ENCODE assay signal across 8 cellular contexts in genomic region chr1:120175688-120176087, GRCh38. TPM values are rescaled to one million over a fixed set of nuclear protein-coding genes. Genes with fewer than 3 reads are reported as not detected.
DNase-seq lines count a peak whose midpoint lies in the region; ATAC-seq and TF ChIP-seq lines count a peak whose summit lies in the region.
"Not testable (repeated sequence)": the region's sequence is repeated elsewhere in the genome, so short reads cannot be mapped to it uniquely, and the experiment has no call there.

No MANE protein-coding gene starts in this region.

- H3K27ac ChIP-seq in GM23338 (ENCODE audit: low read depth) (peak overlapping the region; percentile 95), colonic mucosa (peak overlapping the region; percentile 91), right cardiac atrium (ENCODE audit: low read length) (peak overlapping the region; percentile 91), muscle layer of duodenum (ENCODE audit: low read length) (peak overlapping the region; percentile 98)

- POLR2A ChIA-PET in activated CD8-positive, alpha-beta T cell treated with anti-CD3 and anti-CD28 coated beads, Interleukin-2, amount 10 ng/mL, durations not matched to agents 7 days and 5 days (lab: Charles Lee) = not testable (repeated sequence)

- H3K4me1 ChIP-seq in BE2C; colonic mucosa; right cardiac atrium (ENCODE audit: control insufficient read depth, insufficient read depth, low read length); muscle layer of duodenum (ENCODE audit: control insufficient read depth in 1 of 2, insufficient read depth in 2 of 2, low read length in 2 of 2): not testable (repeated sequence)
- peaks cover 12% of the 10 kb centered on the region for H3K4me1 ChIP-seq in GM23338 (ENCODE audit: insufficient read depth)

- H3K27ac Mint-ChIP-seq in GM23338 = peak overlapping the region; percentile 99
- peak overlapping the region; percentile 92 for H3K27ac Mint-ChIP-seq in activated CD8-positive, alpha-beta T cell treated with anti-CD3 and anti-CD28 coated beads, Interleukin-2, amount 10 ng/mL, durations not matched to agents 7 days and 5 days
- H3K27ac Mint-ChIP-seq in stimulated activated naive B cell treated with anti-CD40 and anti-IgM and Interleukin-4, amounts not matched to agents 10 μg/mL and 1 μg/mL and 100 μg/mL, for 72 hours = peak overlapping the region; percentile 99

- H3K4me1 Mint-ChIP-seq in GM23338 = peaks cover 14% of the 10 kb centered on the region
- not testable (repeated sequence) for H3K4me1 Mint-ChIP-seq in activated CD8-positive, alpha-beta T cell treated with anti-CD3 and anti-CD28 coated beads, Interleukin-2, amount 10 ng/mL, durations not matched to agents 7 days and 5 days (ENCODE audit: low read depth); stimulated activated naive B cell treated with anti-CD40 and anti-IgM and Interleukin-4, amounts not matched to agents 10 μg/mL and 1 μg/mL and 100 μg/mL, for 72 hours

- CTCF ChIA-PET in activated CD8-positive, alpha-beta T cell treated with anti-CD3 and anti-CD28 coated beads, Interleukin-2, amount 10 ng/mL, durations not matched to agents 7 days and 5 days (lab: Charles Lee) = interaction anchor here (1.0 to 1.8 kb wide), 2 partner anchors 227 to 290 kb away, joined by 3 to 8 read pairs; no protein-coding TSS in a partner anchor

- H3K79me2 ChIP-seq in GM23338 (replicated peaks; ENCODE audit: insufficient read depth) = not testable (repeated sequence)

- H2AFZ ChIP-seq in GM23338 = peak overlapping the region; percentile 76; the same call in 1 of the 2 replicates

- H3K36me3 ChIP-seq in BE2C; GM23338 (ENCODE audit: insufficient read depth); colonic mucosa; muscle layer of duodenum (ENCODE audit: control insufficient read depth in 1 of 2, insufficient read depth in 2 of 2, low read length in 2 of 2): not testable (repeated sequence)

- H3K9me2 ChIP-seq in GM23338 (ENCODE audit: insufficient read depth) = not testable (repeated sequence)

- H3F3A ChIP-seq in GM23338 (replicated peaks; ENCODE audit: low read depth) = not testable (repeated sequence)

- peak overlapping the region; percentile 75 for H3K4me2 ChIP-seq in GM23338

- not testable (repeated sequence) for H3K36me3 Mint-ChIP-seq in GM23338 (ENCODE audit: low read depth); stimulated activated naive B cell treated with anti-CD40 and anti-IgM and Interleukin-4, amounts not matched to agents 10 μg/mL and 1 μg/mL and 100 μg/mL, for 72 hours
- H3K36me3 Mint-ChIP-seq in activated CD8-positive, alpha-beta T cell treated with anti-CD3 and anti-CD28 coated beads, Interleukin-2, amount 10 ng/mL, durations not matched to agents 7 days and 5 days (ENCODE audit: low read depth) = peaks cover 11% of the 10 kb centered on the region

- not testable (repeated sequence) for DNase-seq in BE2C; activated CD8-positive, alpha-beta T cell treated with anti-CD3 and anti-CD28 coated beads, Interleukin-2, amount 10 ng/mL, durations not matched to agents 7 days and 5 days; right cardiac atrium; stimulated activated naive B cell treated with anti-CD40 and anti-IgM and Interleukin-4, amounts not matched to agents 10 μg/mL and 1 μg/mL and 100 μg/mL, for 72 hours
- DNase-seq in GM23338 (ENCODE audit: low spot score) (peak; percentile 23), NCI-H226 (peak; percentile 1), colonic mucosa (peak; percentile 17)

- intact Hi-C loops in colonic mucosa (cut with DNase I); right cardiac atrium (cut with DNase I): not testable (repeated sequence)

- peak overlapping the region; percentile 99 for H3K4me3 Mint-ChIP-seq in GM23338
- H3K4me3 Mint-ChIP-seq in activated CD8-positive, alpha-beta T cell treated with anti-CD3 and anti-CD28 coated beads, Interleukin-2, amount 10 ng/mL, durations not matched to agents 7 days and 5 days = peak overlapping the region; percentile 93
- peak overlapping the region; percentile 98 for H3K4me3 Mint-ChIP-seq in stimulated activated naive B cell treated with anti-CD40 and anti-IgM and Interleukin-4, amounts not matched to agents 10 μg/mL and 1 μg/mL and 100 μg/mL, for 72 hours

- not testable (repeated sequence) for H4K20me1 ChIP-seq in GM23338 (replicated peaks; ENCODE audit: insufficient read depth)

- H3K9me3 Mint-ChIP-seq in GM23338; activated CD8-positive, alpha-beta T cell treated with anti-CD3 and anti-CD28 coated beads, Interleukin-2, amount 10 ng/mL, durations not matched to agents 7 days and 5 days (ENCODE audit: insufficient read depth); stimulated activated naive B cell treated with anti-CD40 and anti-IgM and Interleukin-4, amounts not matched to agents 10 μg/mL and 1 μg/mL and 100 μg/mL, for 72 hours: not testable (repeated sequence)

- not testable (repeated sequence) for H3K27me3 ChIP-seq in BE2C; GM23338 (ENCODE audit: insufficient read depth); colonic mucosa; right cardiac atrium (ENCODE audit: control insufficient read depth, insufficient read depth); muscle layer of duodenum (ENCODE audit: low read depth, low read length)

- H3K27me3 Mint-ChIP-seq in GM23338 (ENCODE audit: insufficient read depth, low read depth, poor library complexity); activated CD8-positive, alpha-beta T cell treated with anti-CD3 and anti-CD28 coated beads, Interleukin-2, amount 10 ng/mL, durations not matched to agents 7 days and 5 days (ENCODE audit: low read depth); stimulated activated naive B cell treated with anti-CD40 and anti-IgM and Interleukin-4, amounts not matched to agents 10 μg/mL and 1 μg/mL and 100 μg/mL, for 72 hours: not testable (repeated sequence)

- ATAC-seq in GM23338; right cardiac atrium; stimulated activated naive B cell treated with anti-CD40 and anti-IgM and Interleukin-4, amounts not matched to agents 10 μg/mL and 1 μg/mL and 100 μg/mL, for 72 hours (replicated peaks): not testable (repeated sequence)
- ATAC-seq in activated CD8-positive, alpha-beta T cell treated with anti-CD3 and anti-CD28 coated beads, Interleukin-2, amount 10 ng/mL, durations not matched to agents 7 days and 5 days = peak; percentile 8

- not testable (repeated sequence) for TF ChIP-seq CTCF in BE2C (IDR thresholded peaks at IDR 0.05; ENCODE audit: low read depth, low read length); GM23338 (conservative IDR thresholded peaks at IDR 0.05; ENCODE audit: low read depth in 2 of 2); colonic mucosa (IDR thresholded peaks at IDR 0.05)

- not testable (repeated sequence) for H3K9me3 ChIP-seq in BE2C; colonic mucosa; right cardiac atrium (ENCODE audit: control insufficient read depth, low read length); muscle layer of duodenum (ENCODE audit: control insufficient read depth in 1 of 2, low read length in 2 of 2)

- H3K4me3 ChIP-seq in BE2C (ENCODE audit: low read depth, low read length) = peak overlapping the region; percentile 85
- peak overlapping the region; percentile 74 for H3K4me3 ChIP-seq in GM23338
- H3K4me3 ChIP-seq in colonic mucosa = peak overlapping the region; percentile 66
- peak overlapping the region; percentile 91 for H3K4me3 ChIP-seq in right cardiac atrium (ENCODE audit: low read length)
- H3K4me3 ChIP-seq in muscle layer of duodenum (ENCODE audit: low read depth in 1 of 2, low read length in 2 of 2) = peak overlapping the region; percentile 71 to 88

- H3K9ac ChIP-seq in colonic mucosa (ENCODE audit: low read depth in 2 of 2, low read length in 2 of 2) = peak overlapping the region; percentile 60 to 81

- WGBS in right cardiac atrium = 6% methylated on average over 7 of the region's 7 CpGs

RNA-seq across cellular contexts. Expression of gene SEC22B, which starts 0.6 kb away (rescaled TPM):
- polyA plus RNA-seq in BE2C (2012; ENCODE audit: insufficient read depth, insufficient read length, low read depth) = 22.2 TPM
- 14.2 and 17.8 TPM in 2 replicates for total RNA-seq in GM23338 (2014; rRNA removed; shearing (Covaris generic))
- polyA plus RNA-seq in GM23338 (2016; fragmentation: Nextera tagmentation; extraction: Ambion mirVana) (16.6 and 17.6 TPM in 2 replicates), right cardiac atrium (14.9 TPM)
- total RNA-seq in activated CD8-positive, alpha-beta T cell treated with anti-CD3 and anti-CD28 coated beads, Interleukin-2, amount 10 ng/mL, durations not matched to agents 7 days and 5 days = 10 to 100 TPM; 21.9 to 22.4 TPM
- total RNA-seq in colonic mucosa (10 to 100 TPM; 26.3 to 29.3 TPM), right cardiac atrium (10 to 100 TPM; 16.4 to 23.6 (median 21.1) TPM)
